2 cellular contexts compared by ENCODE assay signal in the genomic region with DNA sequence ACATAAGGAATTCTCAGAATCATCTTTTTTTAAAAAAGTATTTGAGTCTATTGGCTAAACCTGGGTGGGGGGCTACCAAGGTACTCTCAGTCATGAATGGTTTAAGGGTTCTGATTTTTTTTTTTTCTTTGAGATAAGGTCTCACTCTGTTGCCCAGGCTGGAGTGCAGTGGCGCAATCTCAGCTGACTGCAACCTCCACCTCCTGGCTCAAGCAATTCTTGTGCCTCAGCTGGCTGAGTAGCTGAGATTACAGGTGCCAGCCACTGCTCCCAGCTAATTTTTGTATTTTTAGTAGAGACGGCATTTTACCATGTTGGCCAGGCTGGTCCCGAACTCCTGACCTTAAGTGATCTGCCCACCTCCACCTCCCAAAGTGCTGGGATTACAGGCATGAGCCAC.
TF ChIP-seq lines count a peak whose summit lies in the region.

No MANE protein-coding gene starts in this region.

TF ChIP-seq in WTC11, 78 proteins besides CTCF, POLR2A, EP300 and RAD21:
- peak; percentile 78; the same call in 1 of the 2 replicates for TF ChIP-seq ZNF121 (CRISPR knock-in tag; IDR thresholded peaks at IDR 0.05)

TF ChIP-seq in K562, 482 proteins besides CTCF, POLR2A, EP300 and RAD21:
- TF ChIP-seq CEBPB (tag; IDR thresholded peaks at IDR 0.05) = peak; percentile 28; the same call in 1 of the 2 replicates
